ENCODE assay signal across 11 cellular contexts in genomic region chr6:170222498-170223471, GRCh38.
DNase-seq lines count a peak whose midpoint lies in the region; ATAC-seq, FAIRE-seq and TF ChIP-seq lines count a peak whose summit lies in the region.
"Had no signal": no experiment of that assay in that cellular context is flagged by ENCODE, and none has a peak within 500 bp of the region (broad histone marks: within the 10 kb centered on the region; RNA-seq: fewer than 3 reads in every experiment).

No MANE protein-coding gene starts in this region.

- H3K9me3 ChIP-seq in tibial artery = no peaks in the 10 kb centered on the region
- H3K9me3 ChIP-seq: ovary had no signal

- no peak overlapping the region for H3K27ac ChIP-seq in tibial artery
- H3K27ac ChIP-seq: ovary had no signal

- peak; percentile 64 for FAIRE-seq in islet of Langerhans (lab: Jason Lieb, UNC)
- FAIRE-seq: GM12878 had no signal

- DNase-seq in activated CD8-positive, alpha-beta memory T cell treated with anti-CD3 and anti-CD28 coated beads, Interleukin-2, amount 50 U/mL, for 4 hours = peak; percentile 11
- no peak for DNase-seq in activated CD8-positive, alpha-beta memory T cell treated with anti-CD3 and anti-CD28 coated beads, Interleukin-2, amount 50 U/mL, for 48 hours
- peak; percentile 57 for DNase-seq in NOMO-1 treated with dmso at 0.1 percent for 144 hours (lab: John Stamatoyannopoulos, UW; ENCODE audit: unreplicated experiment)
- peak; percentile 2 to 47 for DNase-seq in tibial artery
- no peak for DNase-seq in stimulated activated CD4-positive, alpha-beta T cell treated with anti-CD3 and anti-CD28 coated beads, Interleukin-4, amount 100 ng/mL, for 1 hour
- no peak for DNase-seq in activated CD4-positive, alpha-beta T cell treated with anti-CD3 and anti-CD28 coated beads for 1 hour

- H3K4me1 ChIP-seq in tibial artery = peaks cover 0 to 11% (median 0%) of the 10 kb centered on the region in 4 donors

- no peak for ATAC-seq in HG03139 (IDR thresholded peaks at IDR 0.05; ENCODE audit: unreplicated experiment)
- ATAC-seq: GM12878, Panc1 had no signal

- H3K36me3 ChIP-seq in tibial artery = no peaks in the 10 kb centered on the region
- H3K36me3 ChIP-seq: ovary had no signal

- intact Hi-C loops in tibial artery (cut with DNase I; ENCODE audit: low total_unique reads) = no loop called here

- no peak overlapping the region for H3K4me3 ChIP-seq in tibial artery
- H3K4me3 ChIP-seq: GM12878, ovary had no signal

- H3K27me3 ChIP-seq in tibial artery = peaks cover 0 to 14% of the 10 kb centered on the region in 2 donors
- H3K27me3 ChIP-seq: ovary had no signal

- TF ChIP-seq CTCF in tibial artery (IDR thresholded peaks at IDR 0.05) = no peak

Comparison
In these comparisons a context has a peak if more than half of its experiments do, and no peak if none do; other contexts are left out.
1. DNase-seq: peak in activated CD8-positive, alpha-beta memory T cell treated with anti-CD3 and anti-CD28 coated beads, Interleukin-2, amount 50 U/mL, for 4 hours (single experiment), NOMO-1 treated with dmso at 0.1 percent for 144 hours (single experiment) and tibial artery (2 of 2); none in activated CD8-positive, alpha-beta memory T cell treated with anti-CD3 and anti-CD28 coated beads, Interleukin-2, amount 50 U/mL, for 48 hours (single experiment), stimulated activated CD4-positive, alpha-beta T cell treated with anti-CD3 and anti-CD28 coated beads, Interleukin-4, amount 100 ng/mL, for 1 hour (single experiment) and activated CD4-positive, alpha-beta T cell treated with anti-CD3 and anti-CD28 coated beads for 1 hour (single experiment).